In genomic region chr15:85763157-85763556, GRCh38 we compare ENCODE assay signal across 20 cellular contexts. TPM values are rescaled to one million over a fixed set of nuclear protein-coding genes. Genes with fewer than 3 reads are reported as not detected.
A peak's percentile ranks its signal among the peaks of the same experiment; 100 is the strongest.
DNase-seq lines count a peak whose midpoint lies in the region; ATAC-seq and TF ChIP-seq lines count a peak whose summit lies in the region.
"Had no signal": no experiment of that assay in that cellular context is flagged by ENCODE, and none has a peak within 500 bp of the region (broad histone marks: within the 10 kb centered on the region; RNA-seq: fewer than 3 reads in every experiment).

No MANE protein-coding gene starts in this region.

- no peak for TF ChIP-seq POLR2A in breast epithelium (IDR thresholded peaks at IDR 0.05)

- H3K36me3 Mint-ChIP-seq in glutamatergic neuron (ENCODE audit: unreplicated experiment) (no peaks in the 10 kb centered on the region), nephron progenitor cell (ENCODE audit: low read depth) (peaks cover 15% of the 10 kb centered on the region), type B pancreatic cell (no peaks in the 10 kb centered on the region)
- peaks cover 1% of the 10 kb centered on the region for H3K36me3 Mint-ChIP-seq in activated naive CD4-positive, alpha-beta T cell treated with anti-CD3 and anti-CD28 coated beads, Interleukin-2, amount 10 ng/mL, durations not matched to agents 7 days and 5 days

- no peak overlapping the region for H3K4me2 ChIP-seq in mammary epithelial cell (ENCODE audit: insufficient read depth, low read depth, low read length)
- H3K4me2 ChIP-seq: KMS-11 had no signal

- intact Hi-C loops in mammary epithelial cell (cut with micrococcal nuclease), result no loop called here
- intact Hi-C loops in breast epithelium (cut with DNase I; ENCODE audit: low total_unique reads), result no loop called here

- H3K9me3 Mint-ChIP-seq in glutamatergic neuron (ENCODE audit: unreplicated experiment) (peaks cover 14% of the 10 kb centered on the region), nephron progenitor cell (no peaks in the 10 kb centered on the region), type B pancreatic cell (no peaks in the 10 kb centered on the region)
- no peaks in the 10 kb centered on the region for H3K9me3 Mint-ChIP-seq in activated naive CD4-positive, alpha-beta T cell treated with anti-CD3 and anti-CD28 coated beads, Interleukin-2, amount 10 ng/mL, durations not matched to agents 7 days and 5 days
- H3K9me3 Mint-ChIP-seq: CD4-positive, alpha-beta memory T cell; dendritic cell treated with granulocyte-macrophage colony-stimulating factor and Interleukin-4, amounts not matched to agents 40 ng/mL and 50 ng/mL, for 4 days; stimulated activated naive B cell treated with anti-CD40 and anti-IgM and Interleukin-4, amounts not matched to agents 10 μg/mL and 1 μg/mL and 100 μg/mL, for 72 hours had no signal

- in situ Hi-C loops in mammary epithelial cell (cut with MboI; ENCODE audit: low sequenced_read_pairs in 2 of 2), result no loop called here

- H4K20me1 ChIP-seq in mammary epithelial cell (ENCODE audit: insufficient read depth, low read length), result no peaks in the 10 kb centered on the region

- BruUV-seq in mammary epithelial cell (replicated peaks; lab: Mats Ljungman, UMichigan), result no TSS peak

- TF ChIP-seq CTCF in mammary epithelial cell (conservative IDR thresholded peaks at IDR 0.05 in 1 of 2, IDR thresholded peaks at IDR 0.05 in 1 of 2; ENCODE audit: extremely low read depth in 1 of 2, insufficient read depth in 1 of 2, low read depth in 1 of 2, low read length in 2 of 2) (no peak), breast epithelium (IDR thresholded peaks at IDR 0.05) (no peak), glutamatergic neuron (IDR thresholded peaks at IDR 0.05; ENCODE audit: partially characterized antibody, unreplicated experiment) (no peak), nephron progenitor cell (IDR thresholded peaks at IDR 0.05) (no peak), type B pancreatic cell (conservative IDR thresholded peaks at IDR 0.05) (no peak)

- H3K9ac ChIP-seq in mammary epithelial cell (ENCODE audit: insufficient read depth, low read length), result no peak overlapping the region
- H3K9ac ChIP-seq: KMS-11, parathyroid adenoma had no signal

- peak overlapping the region; percentile 61 for H3K27ac ChIP-seq in mammary epithelial cell (ENCODE audit: insufficient read depth, low read depth, low read length)
- H3K27ac ChIP-seq in breast epithelium, result peak overlapping the region in 1 of 2 donors; percentile 76
- H3K27ac ChIP-seq: body of pancreas, KMS-11, parathyroid adenoma had no signal

- DNase-seq in mammary epithelial cell (peak; percentile 51), breast epithelium (ENCODE audit: low spot score in 2 of 2) (no peak), glutamatergic neuron (no peak), nephron progenitor cell (peak; percentile 30), type B pancreatic cell (ENCODE audit: extremely low spot score, unreplicated experiment) (no peak), mucosa of gallbladder (ENCODE audit: low spot score) (no peak)
- DNase-seq in activated naive CD4-positive, alpha-beta T cell treated with anti-CD3 and anti-CD28 coated beads, Interleukin-2, amount 10 ng/mL, durations not matched to agents 7 days and 5 days, result no peak
- DNase-seq: activated CD4-positive, alpha-beta T cell treated with anti-CD3 and anti-CD28 coated beads, Interleukin-2, amount 50 U/mL, for 48 hours; body of pancreas; CD4-positive, alpha-beta memory T cell; DMS79 treated with DMSO at 0.1 percent for 48 hours; erythroblast; NCI-H1105 treated with DMSO at 0.1 percent for 48 hours; NCI-H2171; NCI-H82; stimulated activated naive B cell treated with anti-CD40 and anti-IgM and Interleukin-4, amounts not matched to agents 10 μg/mL and 1 μg/mL and 100 μg/mL, for 72 hours had no signal

- no peak overlapping the region for H2AFZ ChIP-seq in mammary epithelial cell (ENCODE audit: low read depth, low read length)
- H2AFZ ChIP-seq: parathyroid adenoma had no signal

- 40% methylated on average over 1 of the region's 16 CpGs for WGBS in mammary epithelial cell (ENCODE audit: low coverage, missing lambda C conversion rate)

- H3K27me3 Mint-ChIP-seq in glutamatergic neuron (ENCODE audit: unreplicated experiment), result peaks cover 10% of the 10 kb centered on the region
- H3K27me3 Mint-ChIP-seq in nephron progenitor cell (ENCODE audit: low read depth, poor library complexity), result no peaks in the 10 kb centered on the region
- no peaks in the 10 kb centered on the region for H3K27me3 Mint-ChIP-seq in type B pancreatic cell
- H3K27me3 Mint-ChIP-seq in activated naive CD4-positive, alpha-beta T cell treated with anti-CD3 and anti-CD28 coated beads, Interleukin-2, amount 10 ng/mL, durations not matched to agents 7 days and 5 days, result no peaks in the 10 kb centered on the region
- H3K27me3 Mint-ChIP-seq: CD4-positive, alpha-beta memory T cell; dendritic cell treated with granulocyte-macrophage colony-stimulating factor and Interleukin-4, amounts not matched to agents 40 ng/mL and 50 ng/mL, for 4 days; stimulated activated naive B cell treated with anti-CD40 and anti-IgM and Interleukin-4, amounts not matched to agents 10 μg/mL and 1 μg/mL and 100 μg/mL, for 72 hours had no signal

- CTCF ChIA-PET in mammary epithelial cell (lab: Charles Lee; ENCODE audit: low non-redundant PET), result no interaction called here
- CTCF ChIA-PET in activated naive CD4-positive, alpha-beta T cell treated with anti-CD3 and anti-CD28 coated beads, Interleukin-2, amount 10 ng/mL, durations not matched to agents 7 days and 5 days (lab: Charles Lee), result no interaction called here

- H3K4me1 ChIP-seq in mammary epithelial cell (ENCODE audit: insufficient read depth, low read length) (peaks cover 40% of the 10 kb centered on the region), breast epithelium (peaks cover 0 to 3% of the 10 kb centered on the region in 2 donors)
- H3K4me1 ChIP-seq: parathyroid adenoma had no signal

- H3K4me3 ChIP-seq in mammary epithelial cell (replicated peaks in 1 of 3; ENCODE audit: insufficient read depth in 1 of 3, low read depth in 2 of 3, low read length in 3 of 3) (no peak overlapping the region), breast epithelium (no peak overlapping the region)
- H3K4me3 ChIP-seq: body of pancreas had no signal

- H3K27ac Mint-ChIP-seq in glutamatergic neuron (ENCODE audit: unreplicated experiment) (peak overlapping the region; percentile 35), nephron progenitor cell (peak overlapping the region; percentile 93), type B pancreatic cell (no peak overlapping the region)
- no peak overlapping the region for H3K27ac Mint-ChIP-seq in activated naive CD4-positive, alpha-beta T cell treated with anti-CD3 and anti-CD28 coated beads, Interleukin-2, amount 10 ng/mL, durations not matched to agents 7 days and 5 days
- H3K27ac Mint-ChIP-seq: dendritic cell treated with granulocyte-macrophage colony-stimulating factor and Interleukin-4, amounts not matched to agents 40 ng/mL and 50 ng/mL, for 4 days; stimulated activated naive B cell treated with anti-CD40 and anti-IgM and Interleukin-4, amounts not matched to agents 10 μg/mL and 1 μg/mL and 100 μg/mL, for 72 hours had no signal

- H3K36me3 ChIP-seq in mammary epithelial cell (ENCODE audit: insufficient read depth, low read length), result no peaks in the 10 kb centered on the region
- H3K36me3 ChIP-seq in breast epithelium, result no peaks in the 10 kb centered on the region

- dilution Hi-C loops in mammary epithelial cell (cut with HindIII; ENCODE audit: low sequenced_read_pairs), result no loop called here

- peaks cover 34% of the 10 kb centered on the region for H3K79me2 ChIP-seq in mammary epithelial cell (ENCODE audit: insufficient read depth, low read length)
- H3K79me2 ChIP-seq: parathyroid adenoma had no signal

- H3K4me3 Mint-ChIP-seq in glutamatergic neuron (ENCODE audit: unreplicated experiment) (peak overlapping the region; percentile 2), nephron progenitor cell (peak overlapping the region; percentile 43), type B pancreatic cell (no peak overlapping the region)
- no peak overlapping the region for H3K4me3 Mint-ChIP-seq in activated naive CD4-positive, alpha-beta T cell treated with anti-CD3 and anti-CD28 coated beads, Interleukin-2, amount 10 ng/mL, durations not matched to agents 7 days and 5 days
- H3K4me3 Mint-ChIP-seq: CD4-positive, alpha-beta memory T cell; dendritic cell treated with granulocyte-macrophage colony-stimulating factor and Interleukin-4, amounts not matched to agents 40 ng/mL and 50 ng/mL, for 4 days; stimulated activated naive B cell treated with anti-CD40 and anti-IgM and Interleukin-4, amounts not matched to agents 10 μg/mL and 1 μg/mL and 100 μg/mL, for 72 hours had no signal

- H3K9me3 ChIP-seq in mammary epithelial cell (replicated peaks; ENCODE audit: insufficient read depth, low read length) (no peaks in the 10 kb centered on the region), breast epithelium (no peaks in the 10 kb centered on the region)
- H3K9me3 ChIP-seq: body of pancreas had no signal

- peaks cover 38% of the 10 kb centered on the region for H3K4me1 Mint-ChIP-seq in glutamatergic neuron (ENCODE audit: low read depth, unreplicated experiment)
- peaks cover 53% of the 10 kb centered on the region for H3K4me1 Mint-ChIP-seq in nephron progenitor cell
- H3K4me1 Mint-ChIP-seq in type B pancreatic cell (ENCODE audit: unreplicated experiment), result peaks cover 17% of the 10 kb centered on the region
- no peaks in the 10 kb centered on the region for H3K4me1 Mint-ChIP-seq in activated naive CD4-positive, alpha-beta T cell treated with anti-CD3 and anti-CD28 coated beads, Interleukin-2, amount 10 ng/mL, durations not matched to agents 7 days and 5 days

- H3K27me3 ChIP-seq in mammary epithelial cell (ENCODE audit: insufficient read depth, low read length) (no peaks in the 10 kb centered on the region), breast epithelium (no peaks in the 10 kb centered on the region)
- H3K27me3 ChIP-seq: body of pancreas had no signal

- no peak for ATAC-seq in HG02678 (IDR thresholded peaks at IDR 0.05; ENCODE audit: unreplicated experiment)
- ATAC-seq: body of pancreas; stimulated activated naive B cell treated with anti-CD40 and anti-IgM and Interleukin-4, amounts not matched to agents 10 μg/mL and 1 μg/mL and 100 μg/mL, for 72 hours had no signal

RNA-seq across cellular contexts. Expression of gene KLHL25, which starts 31.6 kb away (rescaled TPM):
- total RNA-seq in mammary epithelial cell (10 to 100 TPM in 1 of 2 donors, 1 to 10 TPM in 1; 7.7 to 12.2 TPM), breast epithelium (10 to 100 TPM; 10.9 to 21.0 (median 15.1) TPM), glutamatergic neuron (ENCODE audit: unreplicated experiment) (45.1 TPM), type B pancreatic cell (ENCODE audit: low replicate concordance) (6.9 and 12.3 TPM in 2 replicates), mucosa of gallbladder (12.5 TPM)
- polyA plus RNA-seq in mammary epithelial cell, result 4.6 TPM
- polyA minus RNA-seq in mammary epithelial cell, result 7.0 TPM

Comparison
In these comparisons a context has a peak if more than half of its experiments do, and no peak if none do; other contexts are left out.
1. DNase-seq: peak in mammary epithelial cell (single experiment) and nephron progenitor cell (single experiment); none in breast epithelium (0 of 2), glutamatergic neuron (single experiment), type B pancreatic cell (single experiment), mucosa of gallbladder (single experiment) and activated naive CD4-positive, alpha-beta T cell treated with anti-CD3 and anti-CD28 coated beads, Interleukin-2, amount 10 ng/mL, durations not matched to agents 7 days and 5 days (single experiment).
2. H3K27ac Mint-ChIP-seq: peak in glutamatergic neuron (single experiment) and nephron progenitor cell (single experiment); none in type B pancreatic cell (single experiment) and activated naive CD4-positive, alpha-beta T cell treated with anti-CD3 and anti-CD28 coated beads, Interleukin-2, amount 10 ng/mL, durations not matched to agents 7 days and 5 days (single experiment).
3. H3K4me3 Mint-ChIP-seq: peak in glutamatergic neuron (single experiment) and nephron progenitor cell (single experiment); none in type B pancreatic cell (single experiment) and activated naive CD4-positive, alpha-beta T cell treated with anti-CD3 and anti-CD28 coated beads, Interleukin-2, amount 10 ng/mL, durations not matched to agents 7 days and 5 days (single experiment).